27 cellular contexts compared by ENCODE assay signal in genomic region chr20:879626-880025, GRCh38. TPM values are rescaled to one million over a fixed set of nuclear protein-coding genes. Genes with fewer than 3 reads are reported as not detected.
DNase-seq lines count a peak whose midpoint lies in the region; ATAC-seq and TF ChIP-seq lines count a peak whose summit lies in the region.
"Had no signal": no experiment of that assay in that cellular context is flagged by ENCODE, and none has a peak within 500 bp of the region (broad histone marks: within the 10 kb centered on the region; RNA-seq: fewer than 3 reads in every experiment).

No MANE protein-coding gene starts in this region.

- no peaks in the 10 kb centered on the region for H3K4me1 ChIP-seq in SJCRH30
- H3K4me1 ChIP-seq: BE2C, Caco-2 had no signal

- intact Hi-C loops in Calu3 (cut with micrococcal nuclease; ENCODE audit: unreplicated experiment): no loop called here
- intact Hi-C loops in posterior vena cava (cut with DNase I): no loop called here

- H3K36me3 ChIP-seq in SJCRH30: no peaks in the 10 kb centered on the region
- H3K36me3 ChIP-seq: BE2C, BLaER1 had no signal

- H3K27ac Mint-ChIP-seq in Calu3 (ENCODE audit: unreplicated experiment): peak overlapping the region; percentile 45
- H3K27ac Mint-ChIP-seq: CD4-positive, alpha-beta memory T cell had no signal

- H3K9me3 ChIP-seq in SJCRH30 (replicated peaks): no peaks in the 10 kb centered on the region
- H3K9me3 ChIP-seq: BE2C, BLaER1, Caco-2 had no signal

- no peaks in the 10 kb centered on the region for H3K27me3 Mint-ChIP-seq in Calu3 (ENCODE audit: unreplicated experiment)

- peaks cover 24% of the 10 kb centered on the region for H3K4me1 Mint-ChIP-seq in Calu3 (ENCODE audit: low read depth, unreplicated experiment)

- H3K4me3 Mint-ChIP-seq in Calu3 (ENCODE audit: low read depth, unreplicated experiment): no peak overlapping the region
- H3K4me3 Mint-ChIP-seq: CD14-positive monocyte; CD4-positive, alpha-beta memory T cell; CD4-positive, CD25-positive, alpha-beta regulatory T cell; CD8-positive, alpha-beta memory T cell had no signal

- no peak overlapping the region for H3K27ac ChIP-seq in SJCRH30
- H3K27ac ChIP-seq: BLaER1 had no signal

- H3K4me3 ChIP-seq in SJCRH30: no peak overlapping the region
- H3K4me3 ChIP-seq: BLaER1, GM12878 had no signal

- CTCF ChIA-PET in Calu3 (lab: Charles Lee): no interaction called here

- TF ChIP-seq CTCF in Calu3 (IDR thresholded peaks at IDR 0.05; ENCODE audit: unreplicated experiment): no peak

- no peaks in the 10 kb centered on the region for H3K9me3 Mint-ChIP-seq in Calu3 (ENCODE audit: low read depth, unreplicated experiment)
- H3K9me3 Mint-ChIP-seq: CD4-positive, CD25-positive, alpha-beta regulatory T cell; CD8-positive, alpha-beta memory T cell had no signal

- ATAC-seq in GM19452 (IDR thresholded peaks at IDR 0.05; ENCODE audit: unreplicated experiment): no peak
- ATAC-seq in HG02798 (IDR thresholded peaks at IDR 0.05; ENCODE audit: poor library complexity, unreplicated experiment): no peak
- ATAC-seq: GM12878 had no signal

- DNase-seq in NCI-H748 (lab: John Stamatoyannopoulos, UW; ENCODE audit: unreplicated experiment) (peak; percentile 68), NCI-H748 treated with DMSO at 0.1 percent for 48 hours (lab: John Stamatoyannopoulos, UW) (no peak), Calu3 (no peak), NCI-H69 (lab: John Stamatoyannopoulos, UW) (peak; percentile 85), posterior vena cava (ENCODE audit: low spot score) (peak; percentile 62), SJCRH30 (no peak)
- DNase-seq: 8988T; ACHN; BE2C; C1 segment of cervical spinal cord; Caco-2; CD4-positive, alpha-beta memory T cell; CD4-positive, CD25-positive, alpha-beta regulatory T cell; DMS 273 treated with DMSO at 0.1 percent for 48 hours; DMS153; DMS79; DND-41; EL; GDM1 had no signal

- no peaks in the 10 kb centered on the region for H3K27me3 ChIP-seq in SJCRH30
- H3K27me3 ChIP-seq: BE2C, BLaER1 had no signal

- no TSS peak for BruUV-seq in Calu3 (replicated peaks; lab: Mats Ljungman, UMichigan)

- peaks cover 8% of the 10 kb centered on the region for H3K36me3 Mint-ChIP-seq in Calu3 (ENCODE audit: insufficient read depth, unreplicated experiment)
- H3K36me3 Mint-ChIP-seq: CD14-positive monocyte; CD4-positive, alpha-beta memory T cell; CD4-positive, CD25-positive, alpha-beta regulatory T cell; CD8-positive, alpha-beta memory T cell had no signal

RNA-seq across cellular contexts. Expression of gene ANGPT4, which starts 36.5 kb away (rescaled TPM):
- total RNA-seq in Calu3 (2022) (not detected in 2 replicates), posterior vena cava (1 to 10 TPM in 1 of 2 donors, under 1 TPM in 1; 0.24 to 1.1 TPM)
- not detected in 2 replicates for total RNA-seq in SJCRH30 (2014; rRNA removed; shearing (Covaris generic))
- total RNA-seq: A673; Caco-2; CD4-positive, alpha-beta memory T cell; CD4-positive, CD25-positive, alpha-beta regulatory T cell; CD8-positive, alpha-beta memory T cell; G401; GM12878 had no signal

RNA-seq across cellular contexts. Expression of gene FAM110A, which starts 46.1 kb away (rescaled TPM):
- 14.5 and 14.9 TPM in 2 replicates for total RNA-seq in Calu3 (2022)
- 1 to 10 TPM; 2.7 to 4.0 TPM for total RNA-seq in posterior vena cava
- total RNA-seq in SJCRH30 (2014; rRNA removed; shearing (Covaris generic)): 44.6 and 45.1 TPM in 2 replicates

Comparison
In these comparisons a context has a peak if more than half of its experiments do, and no peak if none do; other contexts are left out.
1. DNase-seq: peak in NCI-H748 (single experiment), NCI-H69 (single experiment) and posterior vena cava (single experiment); none in NCI-H748 treated with DMSO at 0.1 percent for 48 hours (single experiment), Calu3 (single experiment) and SJCRH30 (0 of 2).